In genomic region chr12:19018302-19018980, GRCh38 we compare ENCODE assay signal across 15 cellular contexts.
DNase-seq lines count a peak whose midpoint lies in the region; ATAC-seq and TF ChIP-seq lines count a peak whose summit lies in the region.
"Had no signal": no experiment of that assay in that cellular context is flagged by ENCODE, and none has a peak within 500 bp of the region (broad histone marks: within the 10 kb centered on the region; RNA-seq: fewer than 3 reads in every experiment).

No MANE protein-coding gene starts in this region.

- H3K27me3 ChIP-seq in ACC112 (ENCODE audit: insufficient read depth, low read length) (no peaks in the 10 kb centered on the region), IMR-90 (ENCODE audit: control insufficient read depth, insufficient read depth, low read length) (no peaks in the 10 kb centered on the region)
- no peaks in the 10 kb centered on the region for H3K27me3 ChIP-seq in CD8-positive, alpha-beta T cell (ENCODE audit: insufficient read depth, low read length)
- H3K27me3 ChIP-seq: upper lobe of left lung had no signal

- no peaks in the 10 kb centered on the region for H3K36me3 Mint-ChIP-seq in activated naive CD8-positive, alpha-beta T cell treated with anti-CD3 and anti-CD28 coated beads, Interleukin-2, amount 50 U/mL, for 24 hours (ENCODE audit: low read depth)
- H3K36me3 Mint-ChIP-seq in activated T-helper 1 cell treated with anti-CD3 and anti-CD28 coated beads, Interleukin-12 subunit alpha, Interleukin-12 subunit beta, Interleukin-2, Interleukin-4 antibody, amounts not matched to agents 30 ng/mL and 10 ng/mL and 1 ng/mL, durations not matched to agents 14 hours and 24 hours and 36 hours (ENCODE audit: low read depth): no peaks in the 10 kb centered on the region
- no peaks in the 10 kb centered on the region for H3K36me3 Mint-ChIP-seq in CD8-positive, alpha-beta T cell
- H3K36me3 Mint-ChIP-seq in stimulated activated memory B cell treated with anti-CD40 and anti-IgM and Interleukin-4, amounts not matched to agents 10 μg/mL and 1 μg/mL and 100 μg/mL, for 72 hours: no peaks in the 10 kb centered on the region
- H3K36me3 Mint-ChIP-seq: activated naive CD8-positive, alpha-beta T cell had no signal

- dilution Hi-C loops in IMR-90 (cut with HindIII; ENCODE audit: low sequenced_read_pairs, unreplicated experiment): no loop called here

- TF ChIP-seq POLR2A in IMR-90 (IDR thresholded peaks at IDR 0.05; ENCODE audit: low read depth, low read length): no peak

- H3K27me3 Mint-ChIP-seq in activated naive CD8-positive, alpha-beta T cell treated with anti-CD3 and anti-CD28 coated beads, Interleukin-2, amount 50 U/mL, for 24 hours: no peaks in the 10 kb centered on the region
- no peaks in the 10 kb centered on the region for H3K27me3 Mint-ChIP-seq in activated T-helper 1 cell treated with anti-CD3 and anti-CD28 coated beads, Interleukin-12 subunit alpha, Interleukin-12 subunit beta, Interleukin-2, Interleukin-4 antibody, amounts not matched to agents 30 ng/mL and 10 ng/mL and 1 ng/mL, durations not matched to agents 14 hours and 24 hours and 36 hours (ENCODE audit: insufficient read depth)
- peaks cover 3% of the 10 kb centered on the region for H3K27me3 Mint-ChIP-seq in CD8-positive, alpha-beta T cell (ENCODE audit: low read depth)
- no peaks in the 10 kb centered on the region for H3K27me3 Mint-ChIP-seq in stimulated activated memory B cell treated with anti-CD40 and anti-IgM and Interleukin-4, amounts not matched to agents 10 μg/mL and 1 μg/mL and 100 μg/mL, for 72 hours
- H3K27me3 Mint-ChIP-seq: activated naive CD8-positive, alpha-beta T cell had no signal

- H3K9ac ChIP-seq in IMR-90 (ENCODE audit: low read depth, low read length): no peak overlapping the region

- H2BK120ac ChIP-seq in IMR-90 (ENCODE audit: low read depth, low read length): no peak overlapping the region

- POLR2A ChIA-PET in IMR-90 (lab: Charles Lee; ENCODE audit: unreplicated experiment): no interaction called here
- POLR2A ChIA-PET in CD8-positive, alpha-beta T cell (lab: Charles Lee): no interaction called here

- TF ChIP-seq CTCF in IMR-90 (conservative IDR thresholded peaks at IDR 0.05; ENCODE audit: low read depth, low read length): no peak
- TF ChIP-seq CTCF in CD8-positive, alpha-beta T cell (IDR thresholded peaks at IDR 0.05): no peak

- peaks cover 17% of the 10 kb centered on the region for H3K4me1 ChIP-seq in ACC112 (ENCODE audit: control insufficient read depth, insufficient read depth, low read length, unreplicated experiment)
- peaks cover 10% of the 10 kb centered on the region for H3K4me1 ChIP-seq in IMR-90 (ENCODE audit: control insufficient read depth, insufficient read depth, low read length)
- H3K4me1 ChIP-seq in CD8-positive, alpha-beta T cell (ENCODE audit: insufficient read depth, low read length): no peaks in the 10 kb centered on the region

- H4K91ac ChIP-seq in IMR-90 (ENCODE audit: insufficient read depth, low read depth, low read length): no peak overlapping the region

- peak overlapping the region; percentile 80; the same call in 1 of the 3 replicates for H2BK15ac ChIP-seq in IMR-90 (ENCODE audit: low read depth, low read length)

- H3K9me3 Mint-ChIP-seq in activated naive CD8-positive, alpha-beta T cell treated with anti-CD3 and anti-CD28 coated beads, Interleukin-2, amount 50 U/mL, for 24 hours: no peaks in the 10 kb centered on the region
- H3K9me3 Mint-ChIP-seq in activated T-helper 1 cell treated with anti-CD3 and anti-CD28 coated beads, Interleukin-12 subunit alpha, Interleukin-12 subunit beta, Interleukin-2, Interleukin-4 antibody, amounts not matched to agents 30 ng/mL and 10 ng/mL and 1 ng/mL, durations not matched to agents 14 hours and 24 hours and 36 hours: no peaks in the 10 kb centered on the region
- H3K9me3 Mint-ChIP-seq in CD8-positive, alpha-beta T cell: no peaks in the 10 kb centered on the region
- H3K9me3 Mint-ChIP-seq in stimulated activated memory B cell treated with anti-CD40 and anti-IgM and Interleukin-4, amounts not matched to agents 10 μg/mL and 1 μg/mL and 100 μg/mL, for 72 hours: peaks cover 4% of the 10 kb centered on the region

- no peak for TF ChIP-seq RAD21 in IMR-90 (IDR thresholded peaks at IDR 0.05; ENCODE audit: low read length)

- WGBS in IMR-90 (ENCODE audit: extremely low coverage in 2 of 2, insufficient read length in 1 of 2), 2 experiments: no CpG with 5 or more reads among the region's 1 CpG

- no peaks in the 10 kb centered on the region for H3K79me2 ChIP-seq in ACC112 (ENCODE audit: control insufficient read depth, insufficient read depth, low read length, unreplicated experiment)

- H3K9me3 ChIP-seq in IMR-90 (ENCODE audit: control insufficient read depth, insufficient read depth, low read length): no peaks in the 10 kb centered on the region
- H3K9me3 ChIP-seq in CD8-positive, alpha-beta T cell (ENCODE audit: low read length): no peaks in the 10 kb centered on the region
- H3K9me3 ChIP-seq: upper lobe of left lung had no signal

- no peak overlapping the region for H2BK5ac ChIP-seq in IMR-90 (ENCODE audit: low read depth, low read length, poor library complexity, severe bottlenecking)

- H3K27ac Mint-ChIP-seq in activated naive CD8-positive, alpha-beta T cell treated with anti-CD3 and anti-CD28 coated beads, Interleukin-2, amount 50 U/mL, for 24 hours: no peak overlapping the region
- no peak overlapping the region for H3K27ac Mint-ChIP-seq in activated T-helper 1 cell treated with anti-CD3 and anti-CD28 coated beads, Interleukin-12 subunit alpha, Interleukin-12 subunit beta, Interleukin-2, Interleukin-4 antibody, amounts not matched to agents 30 ng/mL and 10 ng/mL and 1 ng/mL, durations not matched to agents 14 hours and 24 hours and 36 hours
- no peak overlapping the region for H3K27ac Mint-ChIP-seq in CD8-positive, alpha-beta T cell
- H3K27ac Mint-ChIP-seq in stimulated activated memory B cell treated with anti-CD40 and anti-IgM and Interleukin-4, amounts not matched to agents 10 μg/mL and 1 μg/mL and 100 μg/mL, for 72 hours: no peak overlapping the region
- H3K27ac Mint-ChIP-seq: activated naive CD8-positive, alpha-beta T cell had no signal

- peaks cover 5% of the 10 kb centered on the region; the same call in 1 of the 2 replicates for H3K9me1 ChIP-seq in IMR-90 (ENCODE audit: insufficient read depth, low read length)

- no peak overlapping the region for H3K4ac ChIP-seq in IMR-90 (ENCODE audit: low read depth, low read length)

- CTCF ChIA-PET in IMR-90 (lab: Yijun Ruan, JAX): interaction anchor here (0.6 to 0.9 kb wide), 2 partner anchors 16 to 52 kb away, joined by 3 to 5 read pairs; no protein-coding TSS in a partner anchor
- CTCF ChIA-PET in CD8-positive, alpha-beta T cell (lab: Charles Lee): no interaction called here

- H3K36me3 ChIP-seq in ACC112 (ENCODE audit: insufficient read depth, low read length) (no peaks in the 10 kb centered on the region), IMR-90 (ENCODE audit: control insufficient read depth, insufficient read depth, low read length) (no peaks in the 10 kb centered on the region)
- H3K36me3 ChIP-seq in CD8-positive, alpha-beta T cell (ENCODE audit: insufficient read depth, low read length): no peaks in the 10 kb centered on the region
- H3K36me3 ChIP-seq: upper lobe of left lung had no signal

- no peak overlapping the region; the same call in 1 of the 2 replicates for H3K23ac ChIP-seq in IMR-90 (ENCODE audit: low read depth, low read length)

- DNase-seq in IMR-90 (peak; percentile 90), dermis blood vessel endothelial cell (peak; percentile 1), left lobe of liver (ENCODE audit: low spot score) (no peak)
- DNase-seq in activated naive CD8-positive, alpha-beta T cell treated with anti-CD3 and anti-CD28 coated beads, Interleukin-2, amount 50 U/mL, for 24 hours: no peak
- no peak for DNase-seq in activated T-helper 1 cell treated with anti-CD3 and anti-CD28 coated beads, Interleukin-12 subunit alpha, Interleukin-12 subunit beta, Interleukin-2, Interleukin-4 antibody, amounts not matched to agents 30 ng/mL and 10 ng/mL and 1 ng/mL, durations not matched to agents 14 hours and 24 hours and 36 hours (ENCODE audit: low spot score)
- no peak for DNase-seq in CD8-positive, alpha-beta T cell
- DNase-seq: activated CD4-positive, alpha-beta T cell treated with anti-CD3 and anti-CD28 coated beads, Interleukin-2, amount 50 U/mL, for 1 hour; GDM1; kidney; MV-4-11; NCI-H748 treated with DMSO at 0.1 percent for 48 hours; upper lobe of left lung had no signal

- peak; percentile 94 for ATAC-seq in IMR-90 (ENCODE audit: low read depth)
- peak; percentile 53 for ATAC-seq in left lobe of liver
- no peak for ATAC-seq in activated naive CD8-positive, alpha-beta T cell treated with anti-CD3 and anti-CD28 coated beads, Interleukin-2, amount 50 U/mL, for 24 hours
- ATAC-seq in CD8-positive, alpha-beta T cell: no peak
- ATAC-seq in stimulated activated memory B cell treated with anti-CD40 and anti-IgM and Interleukin-4, amounts not matched to agents 10 μg/mL and 1 μg/mL and 100 μg/mL, for 72 hours: no peak

- peak overlapping the region; percentile 54 for H3K27ac ChIP-seq in ACC112 (ENCODE audit: low read depth, low read length)
- H3K27ac ChIP-seq in IMR-90 (ENCODE audit: insufficient read depth, low read length): peak overlapping the region; percentile 81; the same call in 1 of the 2 replicates
- H3K27ac ChIP-seq in CD8-positive, alpha-beta T cell (ENCODE audit: low read depth, low read length): no peak overlapping the region
- H3K27ac ChIP-seq: upper lobe of left lung had no signal

- no peaks in the 10 kb centered on the region for H4K20me1 ChIP-seq in IMR-90 (ENCODE audit: insufficient read depth, low read length)

- peak overlapping the region; percentile 23 for H2AFZ ChIP-seq in ACC112 (ENCODE audit: low read length, unreplicated experiment)
- no peak overlapping the region for H2AFZ ChIP-seq in IMR-90 (replicated peaks; ENCODE audit: low read length, poor library complexity)

- H3K14ac ChIP-seq in IMR-90 (replicated peaks; ENCODE audit: low read depth, low read length): peak overlapping the region; percentile 51; the same call in 1 of the 2 replicates

- peak overlapping the region; percentile 82; the same call in 1 of the 2 replicates for H2BK20ac ChIP-seq in IMR-90 (ENCODE audit: low read depth, low read length)

- H3K4me3 Mint-ChIP-seq in activated naive CD8-positive, alpha-beta T cell treated with anti-CD3 and anti-CD28 coated beads, Interleukin-2, amount 50 U/mL, for 24 hours: no peak overlapping the region
- H3K4me3 Mint-ChIP-seq in activated T-helper 1 cell treated with anti-CD3 and anti-CD28 coated beads, Interleukin-12 subunit alpha, Interleukin-12 subunit beta, Interleukin-2, Interleukin-4 antibody, amounts not matched to agents 30 ng/mL and 10 ng/mL and 1 ng/mL, durations not matched to agents 14 hours and 24 hours and 36 hours: no peak overlapping the region
- no peak overlapping the region for H3K4me3 Mint-ChIP-seq in CD8-positive, alpha-beta T cell
- no peak overlapping the region for H3K4me3 Mint-ChIP-seq in stimulated activated memory B cell treated with anti-CD40 and anti-IgM and Interleukin-4, amounts not matched to agents 10 μg/mL and 1 μg/mL and 100 μg/mL, for 72 hours
- H3K4me3 Mint-ChIP-seq: activated naive CD8-positive, alpha-beta T cell had no signal

- peak overlapping the region; percentile 25; the same call in 1 of the 2 replicates for H3K4me2 ChIP-seq in IMR-90 (ENCODE audit: low read depth, low read length)

- H4K5ac ChIP-seq in IMR-90 (ENCODE audit: low read depth, low read length): peak overlapping the region; percentile 92; the same call in 1 of the 2 replicates

- H2AK9ac ChIP-seq in IMR-90 (replicated peaks; ENCODE audit: low read depth, low read length, poor library complexity): no peak overlapping the region

- no peak overlapping the region for H3K56ac ChIP-seq in IMR-90 (ENCODE audit: extremely low read depth, insufficient read depth, low read length)

- H3K4me3 ChIP-seq in ACC112 (ENCODE audit: low read depth, low read length) (no peak overlapping the region), IMR-90 (ENCODE audit: insufficient read depth, low read depth, low read length) (no peak overlapping the region)
- no peak overlapping the region for H3K4me3 ChIP-seq in CD8-positive, alpha-beta T cell (ENCODE audit: low read depth, low read length)
- H3K4me3 ChIP-seq: upper lobe of left lung had no signal

- BruUV-seq in IMR-90 (replicated peaks; lab: Mats Ljungman, UMichigan): no TSS peak

- intact Hi-C loops in IMR-90 (cut with micrococcal nuclease): no loop called here
- intact Hi-C loops in activated T-helper 1 cell treated with anti-CD3 and anti-CD28 coated beads, Interleukin-12 subunit alpha, Interleukin-12 subunit beta, Interleukin-2, Interleukin-4 antibody, amounts not matched to agents 30 ng/mL and 10 ng/mL and 1 ng/mL, durations not matched to agents 14 hours and 24 hours and 36 hours (cut with micrococcal nuclease): no loop called here
- intact Hi-C loops in CD8-positive, alpha-beta T cell (cut with DNase I, micrococcal nuclease): no loop called here

- peak overlapping the region in 1 of 2 experiments; percentile 68; a peak in 1 of 4 replicates for H4K8ac ChIP-seq in IMR-90 (ENCODE audit: low read depth in 2 of 2, low read length in 2 of 2)

- no peaks in the 10 kb centered on the region for H3K4me1 Mint-ChIP-seq in activated naive CD8-positive, alpha-beta T cell treated with anti-CD3 and anti-CD28 coated beads, Interleukin-2, amount 50 U/mL, for 24 hours
- no peaks in the 10 kb centered on the region for H3K4me1 Mint-ChIP-seq in activated T-helper 1 cell treated with anti-CD3 and anti-CD28 coated beads, Interleukin-12 subunit alpha, Interleukin-12 subunit beta, Interleukin-2, Interleukin-4 antibody, amounts not matched to agents 30 ng/mL and 10 ng/mL and 1 ng/mL, durations not matched to agents 14 hours and 24 hours and 36 hours (ENCODE audit: low read depth)
- no peaks in the 10 kb centered on the region for H3K4me1 Mint-ChIP-seq in CD8-positive, alpha-beta T cell (ENCODE audit: low read depth)
- H3K4me1 Mint-ChIP-seq in stimulated activated memory B cell treated with anti-CD40 and anti-IgM and Interleukin-4, amounts not matched to agents 10 μg/mL and 1 μg/mL and 100 μg/mL, for 72 hours: no peaks in the 10 kb centered on the region

- no peak overlapping the region for H2AK5ac ChIP-seq in IMR-90 (ENCODE audit: low read depth, low read length)

- H3K18ac ChIP-seq in IMR-90 (ENCODE audit: low read depth, low read length): 0 out of 2 replicates have a peak overlapping the region, but pooled peaks have one; percentile 97

- in situ Hi-C loops in IMR-90 (cut with MboI; ENCODE audit: low sequenced_read_pairs): no loop called here

- no peaks in the 10 kb centered on the region for H3K79me1 ChIP-seq in IMR-90 (ENCODE audit: low read depth in 1 of 2, low read length in 2 of 2)

Comparison
In these comparisons a context has a peak if more than half of its experiments do, and no peak if none do; other contexts are left out.
1. ATAC-seq: peak in IMR-90 (single experiment) and left lobe of liver (single experiment); none in activated naive CD8-positive, alpha-beta T cell treated with anti-CD3 and anti-CD28 coated beads, Interleukin-2, amount 50 U/mL, for 24 hours (single experiment), CD8-positive, alpha-beta T cell (single experiment) and stimulated activated memory B cell treated with anti-CD40 and anti-IgM and Interleukin-4, amounts not matched to agents 10 μg/mL and 1 μg/mL and 100 μg/mL, for 72 hours (single experiment).
2. DNase-seq: peak in IMR-90 (single experiment) and dermis blood vessel endothelial cell (single experiment); none in left lobe of liver (single experiment), activated naive CD8-positive, alpha-beta T cell treated with anti-CD3 and anti-CD28 coated beads, Interleukin-2, amount 50 U/mL, for 24 hours (single experiment), activated T-helper 1 cell treated with anti-CD3 and anti-CD28 coated beads, Interleukin-12 subunit alpha, Interleukin-12 subunit beta, Interleukin-2, Interleukin-4 antibody, amounts not matched to agents 30 ng/mL and 10 ng/mL and 1 ng/mL, durations not matched to agents 14 hours and 24 hours and 36 hours (single experiment) and CD8-positive, alpha-beta T cell (0 of 7).